24 cellular contexts compared by ENCODE assay signal in genomic region chr2:240629419-240629967, GRCh38. TPM values are rescaled to one million over a fixed set of nuclear protein-coding genes. Genes with fewer than 3 reads are reported as not detected.
"Had no signal": no experiment of that assay in that cellular context is flagged by ENCODE, and none has a peak within 500 bp of the region (broad histone marks: within the 10 kb centered on the region; RNA-seq: fewer than 3 reads in every experiment).

No MANE protein-coding gene starts in this region.

- H3K4me1 Mint-ChIP-seq: nephron had no signal

- H3K36me3 ChIP-seq: esophagus squamous epithelium, prostate gland, uterus had no signal

- DNase-seq: activated CD4-positive, alpha-beta T cell treated with anti-CD3 and anti-CD28 coated beads, Interleukin-2, amount 50 U/mL, for 4 hours; activated gamma-delta T cell; activated naive CD8-positive, alpha-beta T cell treated with anti-CD3 and anti-CD28 coated beads for 36 hours; amygdala; effector CD8-positive, alpha-beta T cell; esophagus squamous epithelium; left ventricle myocardium superior; mesendoderm; occipital lobe; stomach; testis had no signal

- H3K27me3 ChIP-seq: body of pancreas, hepatocyte, testis, uterus had no signal

- H3K27ac Mint-ChIP-seq: activated naive CD8-positive, alpha-beta T cell treated with anti-CD3 and anti-CD28 coated beads for 36 hours; nephron; T-helper 2 cell treated with Interferon-gamma antibody and Interleukin-4, amounts not matched to agents 5 μg/mL and 100 μg/mL, for 36 hours had no signal

- H3K27me3 Mint-ChIP-seq: activated naive CD8-positive, alpha-beta T cell treated with anti-CD3 and anti-CD28 coated beads for 36 hours; central memory CD8-positive, alpha-beta T cell had no signal

- H3K9me3 Mint-ChIP-seq: central memory CD8-positive, alpha-beta T cell had no signal

- ATAC-seq: activated CD4-positive, CD25-positive, alpha-beta regulatory T cell treated with anti-CD3 and anti-CD28 coated beads, Interleukin-2, amount 50 U/mL, for 24 hours; body of pancreas; left ventricle myocardium superior; right cardiac atrium had no signal

- H3K4me3 ChIP-seq: body of pancreas, esophagus squamous epithelium, hepatocyte, prostate gland, smooth muscle cell, stomach, testis, uterus had no signal

- H3K27ac ChIP-seq: body of pancreas, esophagus squamous epithelium, hepatocyte, prostate gland, stomach, testis, uterus had no signal

- H3K9me3 ChIP-seq: body of pancreas, prostate gland, testis, uterus had no signal

- H3K4me1 ChIP-seq: body of pancreas, prostate gland, uterus had no signal

- H3K4me3 Mint-ChIP-seq: activated naive CD8-positive, alpha-beta T cell treated with anti-CD3 and anti-CD28 coated beads for 36 hours; central memory CD8-positive, alpha-beta T cell; nephron; T-helper 2 cell treated with Interferon-gamma antibody and Interleukin-4, amounts not matched to agents 5 μg/mL and 100 μg/mL, for 36 hours had no signal

RNA-seq across cellular contexts. Expression of gene AQP12B, which starts 53.2 kb away (rescaled TPM):
- total RNA-seq: activated naive CD8-positive, alpha-beta T cell treated with anti-CD3 and anti-CD28 coated beads for 36 hours; endothelial cell of umbilical vein; esophagus squamous epithelium; fibroblast of villous mesenchyme; glomerular endothelial cell; hepatocyte; left ventricle myocardium superior; occipital lobe; prostate gland; right cardiac atrium; smooth muscle cell; testis; uterus had no signal
